ENCODE assay signal across 12 cellular contexts in genomic region chr17:44581868-44582267, GRCh38. TPM values are rescaled to one million over a fixed set of nuclear protein-coding genes. Genes with fewer than 3 reads are reported as not detected.
A peak's percentile ranks its signal among the peaks of the same experiment; 100 is the strongest.
DNase-seq lines count a peak whose midpoint lies in the region; TF ChIP-seq lines count a peak whose summit lies in the region.
"Had no signal": no experiment of that assay in that cellular context is flagged by ENCODE, and none has a peak within 500 bp of the region (broad histone marks: within the 10 kb centered on the region; RNA-seq: fewer than 3 reads in every experiment).

No MANE protein-coding gene starts in this region.

- no peak overlapping the region for H3K27ac ChIP-seq in BLaER1 treated with 17β-estradiol and CSF1 and Interleukin-3, amounts not matched to agents 10 nM and 100 nM
- H3K27ac ChIP-seq in vagina = no peak overlapping the region
- H3K27ac ChIP-seq: HL-60, thoracic aorta had no signal

- TF ChIP-seq POLR2A in vagina (IDR thresholded peaks at IDR 0.05) = no peak

- peak overlapping the region in 8 of 11 experiments; percentile 13 to 65 (median 44); a peak in 9 of 22 replicates for H3K4me2 ChIP-seq in BLaER1 treated with 17β-estradiol and CSF1 and Interleukin-3, amounts not matched to agents 10 nM and 100 nM

- no peaks in the 10 kb centered on the region for H4K20me1 ChIP-seq in BLaER1 treated with 17β-estradiol and CSF1 and Interleukin-3, amounts not matched to agents 10 nM and 100 nM

- H3K9ac ChIP-seq in BLaER1 treated with 17β-estradiol and CSF1 and Interleukin-3, amounts not matched to agents 10 nM and 100 nM = no peak overlapping the region

- in situ Hi-C loops in GM13976 (cut with MboI; ENCODE audit: low sequenced_read_pairs, unreplicated experiment) = no loop called here

- no peak overlapping the region for H3K4me3 ChIP-seq in BLaER1 treated with 17β-estradiol and CSF1 and Interleukin-3, amounts not matched to agents 10 nM and 100 nM
- H3K4me3 ChIP-seq in fibroblast of villous mesenchyme (ENCODE audit: low read depth, low read length) (no peak overlapping the region), vagina (no peak overlapping the region)
- H3K4me3 ChIP-seq: thoracic aorta had no signal

- no peaks in the 10 kb centered on the region for H3K9me3 ChIP-seq in BLaER1 treated with 17β-estradiol and CSF1 and Interleukin-3, amounts not matched to agents 10 nM and 100 nM (replicated peaks in 1 of 11)
- H3K9me3 ChIP-seq in vagina = no peaks in the 10 kb centered on the region
- H3K9me3 ChIP-seq: thoracic aorta had no signal

- H3K36me3 ChIP-seq in BLaER1 treated with 17β-estradiol and CSF1 and Interleukin-3, amounts not matched to agents 10 nM and 100 nM = no peaks in the 10 kb centered on the region
- no peaks in the 10 kb centered on the region for H3K36me3 ChIP-seq in vagina
- H3K36me3 ChIP-seq: thoracic aorta had no signal

- DNase-seq in GM13976 (ENCODE audit: low spot score) = no peak
- DNase-seq in RKO (ENCODE audit: low spot score) = peak; percentile 20
- DNase-seq in fibroblast of villous mesenchyme (ENCODE audit: low read depth) = no peak
- no peak for DNase-seq in SW480 (ENCODE audit: low spot score)
- no peak for DNase-seq in vagina (ENCODE audit: extremely low spot score in 2 of 2)
- no peak for DNase-seq in GM19238 (ENCODE audit: insufficient read length, low spot score)
- DNase-seq: NCI-H2171, nephron progenitor cell had no signal

- H3K27me3 ChIP-seq in BLaER1 treated with 17β-estradiol and CSF1 and Interleukin-3, amounts not matched to agents 10 nM and 100 nM = no peaks in the 10 kb centered on the region
- H3K27me3 ChIP-seq in vagina = no peaks in the 10 kb centered on the region

- peaks cover 31 to 67% (median 57%) of the 10 kb centered on the region in 10 experiments for H3K4me1 ChIP-seq in BLaER1 treated with 17β-estradiol and CSF1 and Interleukin-3, amounts not matched to agents 10 nM and 100 nM
- H3K4me1 ChIP-seq in vagina = peaks cover under 1% of the 10 kb centered on the region

- intact Hi-C loops in vagina (cut with DNase I) = no loop called here

- TF ChIP-seq CTCF in GM13976 (IDR thresholded peaks at IDR 0.05; ENCODE audit: borderline replicate concordance, control extremely low read depth, extremely low read depth, insufficient read depth, missing control alignments) = peak; percentile 5
- TF ChIP-seq CTCF in fibroblast of villous mesenchyme (IDR thresholded peaks at IDR 0.05; ENCODE audit: insufficient read depth, low read depth, low read length) = peak; percentile 33
- no peak for TF ChIP-seq CTCF in vagina (IDR thresholded peaks at IDR 0.05)

RNA-seq across cellular contexts. Expression of gene FZD2, which starts 24.6 kb away (rescaled TPM):
- total RNA-seq in fibroblast of villous mesenchyme (35.4 and 36.3 TPM in 2 replicates), vagina (7.6 TPM)
- total RNA-seq: activated T-helper 17 cell treated with anti-CD3 and anti-CD28 coated beads, Interleukin-2, amount 50 U/mL, for 72 hours had no signal

Comparison
In these comparisons a context has a peak if more than half of its experiments do, and no peak if none do; other contexts are left out.
1. CTCF ChIP-seq: peak in GM13976 (single experiment) and fibroblast of villous mesenchyme (single experiment); none in vagina (0 of 3).